Comparison of ENCODE assay signal across 12 cellular contexts in genomic region chr7:41855798-41856197, GRCh38.
"Had no signal": no experiment of that assay in that cellular context is flagged by ENCODE, and none has a peak within 500 bp of the region (broad histone marks: within the 10 kb centered on the region; RNA-seq: fewer than 3 reads in every experiment).

No MANE protein-coding gene starts in this region.

- ATAC-seq: activated CD8-positive, alpha-beta T cell treated with anti-CD3 and anti-CD28 coated beads, Interleukin-2, amount 10 ng/mL, durations not matched to agents 7 days and 5 days; mucosa of descending colon; naive thymus-derived CD8-positive, alpha-beta T cell; WTC11 had no signal

- H3K27me3 ChIP-seq: neutrophil, tibial artery had no signal

- H3K4me1 ChIP-seq: tibial artery had no signal

- H3K36me3 ChIP-seq: neutrophil, tibial artery had no signal

- H3K4me3 ChIP-seq: mucosa of descending colon, skin epidermis, tibial artery had no signal

- H3K9me3 ChIP-seq: mucosa of descending colon, neutrophil, tibial artery had no signal

- H3K27ac ChIP-seq: neutrophil, skin epidermis, tibial artery had no signal

- DNase-seq: activated CD4-positive, alpha-beta T cell treated with anti-CD3 and anti-CD28 coated beads for 48 hours; activated CD8-positive, alpha-beta memory T cell treated with anti-CD3 and anti-CD28 coated beads, Interleukin-2, amount 50 U/mL, for 48 hours; activated CD8-positive, alpha-beta T cell treated with anti-CD3 and anti-CD28 coated beads, Interleukin-2, amount 10 ng/mL, durations not matched to agents 7 days and 5 days; activated naive CD4-positive, alpha-beta T cell treated with Interleukin-2 at 50 U/mL for 16 hours; erythroblast; mucosa of descending colon; naive thymus-derived CD8-positive, alpha-beta T cell; posterior cingulate gyrus; tibial artery had no signal
